ENCODE assay signal across 21 cellular contexts in the genomic region with DNA sequence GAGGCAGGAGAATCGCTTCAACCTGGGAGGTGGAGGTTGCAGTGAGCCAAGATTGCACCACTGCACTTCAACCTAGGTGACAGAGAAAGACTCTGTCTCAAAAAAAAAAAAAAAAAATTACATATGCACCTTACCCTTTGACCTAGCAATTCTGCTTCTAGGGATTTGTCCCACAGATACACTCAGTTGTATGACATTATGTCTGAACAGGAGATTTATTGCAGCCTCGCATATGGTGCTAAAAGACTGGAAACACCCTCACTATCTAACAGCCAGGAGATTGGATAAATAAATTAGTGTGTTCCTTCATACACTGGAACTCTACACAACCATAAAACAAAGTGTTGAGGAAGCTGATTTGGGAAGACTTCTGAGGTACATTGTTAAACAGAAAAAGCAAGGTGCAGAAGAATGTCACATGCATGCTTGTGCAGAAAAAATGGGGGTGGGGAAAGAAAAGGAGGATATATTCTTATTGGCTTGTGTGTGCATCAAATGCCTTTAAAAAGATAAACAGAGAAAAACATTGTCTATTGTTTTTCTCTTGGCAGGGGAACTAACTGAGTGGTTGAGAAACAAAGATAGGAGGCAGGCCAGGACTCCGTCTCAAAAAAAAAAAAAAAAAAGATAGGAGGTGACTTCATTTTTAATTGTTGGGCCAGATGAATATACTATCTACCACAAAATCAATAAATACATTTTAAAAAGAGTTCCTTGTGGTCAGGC. TPM values are rescaled to one million over a fixed set of nuclear protein-coding genes. Genes with fewer than 3 reads are reported as not detected.
DNase-seq lines count a peak whose midpoint lies in the region; ATAC-seq and TF ChIP-seq lines count a peak whose summit lies in the region.
"Had no signal": no experiment of that assay in that cellular context is flagged by ENCODE, and none has a peak within 500 bp of the region (broad histone marks: within the 10 kb centered on the region; RNA-seq: fewer than 3 reads in every experiment).

No MANE protein-coding gene starts in this region.

- intact Hi-C loops in right cardiac atrium (cut with DNase I) (no loop called here), Right ventricle myocardium superior (cut with DNase I) (no loop called here), body of pancreas (cut with DNase I) (no loop called here), ascending aorta (cut with DNase I) (no loop called here)

- H3K27ac ChIP-seq in right cardiac atrium (ENCODE audit: low read length) (no peak overlapping the region), body of pancreas (peak overlapping the region in 2 of 4 donors; percentile 19 to 52), ascending aorta (no peak overlapping the region)
- H3K27ac ChIP-seq: ovary, sigmoid colon, SK-N-MC, thoracic aorta had no signal

- TF ChIP-seq CTCF in body of pancreas (IDR thresholded peaks at IDR 0.05) (no peak), ascending aorta (IDR thresholded peaks at IDR 0.05) (no peak)

- TF ChIP-seq POLR2A in body of pancreas (IDR thresholded peaks at IDR 0.05) = no peak

- H3K36me3 ChIP-seq in body of pancreas (replicated peaks in 1 of 2; ENCODE audit: insufficient read depth in 1 of 2, low read depth in 2 of 2) = no peaks in the 10 kb centered on the region
- H3K36me3 ChIP-seq in ascending aorta = no peaks in the 10 kb centered on the region
- H3K36me3 ChIP-seq: ovary, Peyer's patch, sigmoid colon, thoracic aorta had no signal

- ATAC-seq in right cardiac atrium (peak; percentile 3 to 29), Right ventricle myocardium superior (ENCODE audit: poor library complexity) (no peak), body of pancreas (peak; percentile 48)
- ATAC-seq: activated CD8-positive, alpha-beta T cell treated with anti-CD3 and anti-CD28 coated beads for 36 hours; CD8-positive, alpha-beta T cell; stimulated activated effector memory CD8-positive, alpha-beta T cell treated with anti-CD3 and anti-CD28 coated beads, Interleukin-12 subunit alpha, Interleukin-12 subunit beta, amount 100 ng/mL, for 72 hours had no signal

- no peaks in the 10 kb centered on the region for H3K27me3 ChIP-seq in right cardiac atrium (ENCODE audit: control insufficient read depth, insufficient read depth)
- no peaks in the 10 kb centered on the region for H3K27me3 ChIP-seq in body of pancreas
- no peaks in the 10 kb centered on the region for H3K27me3 ChIP-seq in ascending aorta
- H3K27me3 ChIP-seq: ovary, Peyer's patch, sigmoid colon had no signal

- 54% methylated on average over 3 of the region's 3 CpGs for WGBS in right cardiac atrium
- 46 to 51% methylated on average over 3 of the region's 3 CpGs for WGBS in body of pancreas, 2 donors

- no peaks in the 10 kb centered on the region for H3K9me3 ChIP-seq in right cardiac atrium (ENCODE audit: control insufficient read depth, low read length)
- no peaks in the 10 kb centered on the region for H3K9me3 ChIP-seq in body of pancreas
- no peaks in the 10 kb centered on the region for H3K9me3 ChIP-seq in ascending aorta
- H3K9me3 ChIP-seq: ovary, Peyer's patch, sigmoid colon, thoracic aorta had no signal

- H3K4me3 ChIP-seq in right cardiac atrium (ENCODE audit: low read length) (no peak overlapping the region), body of pancreas (no peak overlapping the region), ascending aorta (no peak overlapping the region)
- H3K4me3 ChIP-seq: lung, ovary, Peyer's patch, sigmoid colon, SK-N-MC, thoracic aorta had no signal

- DNase-seq in right cardiac atrium (no peak), Right ventricle myocardium superior (no peak), body of pancreas (no peak), lung microvascular endothelial cell (ENCODE audit: low read depth in 2 of 2) (peak; percentile 49 to 63), AG08396 (ENCODE audit: low spot score) (no peak), ascending aorta (ENCODE audit: low spot score in 2 of 2) (no peak), NCI-H1436 treated with DMSO at 0.1 percent for 48 hours (lab: John Stamatoyannopoulos, UW) (no peak), cerebellar cortex (ENCODE audit: low spot score) (no peak)
- DNase-seq: activated CD8-positive, alpha-beta T cell treated with anti-CD3 and anti-CD28 coated beads for 36 hours; activated naive CD4-positive, alpha-beta T cell treated with anti-CD3 and anti-CD28 coated beads, Interleukin-2, amount 10 ng/mL, durations not matched to agents 7 days and 5 days; CD8-positive, alpha-beta T cell; DMS53; naive B cell; NCI-H1694 treated with DMSO at 0.1 percent for 48 hours had no signal

- peaks cover 12% of the 10 kb centered on the region for H3K4me1 ChIP-seq in right cardiac atrium (ENCODE audit: control insufficient read depth, insufficient read depth, low read length)
- H3K4me1 ChIP-seq in body of pancreas = peaks cover 14% of the 10 kb centered on the region
- H3K4me1 ChIP-seq in ascending aorta = peaks cover 0 to 3% of the 10 kb centered on the region in 2 donors

RNA-seq across cellular contexts. Expression of gene PPCDC, which starts 30.9 kb away (rescaled TPM):
- total RNA-seq in right cardiac atrium (1 to 10 TPM; 4.7 to 6.3 (median 5.2) TPM), Right ventricle myocardium superior (5.5 TPM), body of pancreas (10 to 100 TPM; 12.5 to 13.2 TPM), lung microvascular endothelial cell (5.4 and 6.5 TPM in 2 replicates), ascending aorta (8.9 TPM)
- polyA plus RNA-seq in right cardiac atrium = 12.6 TPM

RNA-seq across cellular contexts. Expression of gene SCAMP5, which starts 59.0 kb away (rescaled TPM):
- total RNA-seq in right cardiac atrium (10 to 100 TPM in 1 of 4 donors, 1 to 10 TPM in 3; 4.5 to 10.2 (median 7.4) TPM), Right ventricle myocardium superior (1.2 TPM), body of pancreas (10 to 100 TPM; 21.1 to 30.4 TPM), lung microvascular endothelial cell (5.6 and 6.1 TPM in 2 replicates), ascending aorta (0.43 TPM)
- 4.7 TPM for polyA plus RNA-seq in right cardiac atrium

Comparison
In these comparisons a context has a peak if more than half of its experiments do, and no peak if none do; other contexts are left out.
1. DNase-seq: peak in lung microvascular endothelial cell (2 of 2); none in right cardiac atrium (0 of 3), Right ventricle myocardium superior (single experiment), body of pancreas (0 of 4), AG08396 (single experiment), ascending aorta (0 of 2), NCI-H1436 treated with DMSO at 0.1 percent for 48 hours (single experiment) and cerebellar cortex (single experiment).